In genomic region chr1:162689745-162690671, GRCh38 we compare ENCODE assay signal across 10 cellular contexts. TPM values are rescaled to one million over a fixed set of nuclear protein-coding genes. Genes with fewer than 3 reads are reported as not detected.
DNase-seq lines count a peak whose midpoint lies in the region; ATAC-seq and TF ChIP-seq lines count a peak whose summit lies in the region.
"Had no signal": no experiment of that assay in that cellular context is flagged by ENCODE, and none has a peak within 500 bp of the region (broad histone marks: within the 10 kb centered on the region; RNA-seq: fewer than 3 reads in every experiment).

No MANE protein-coding gene starts in this region.

- no peaks in the 10 kb centered on the region for H3K9me3 ChIP-seq in skeletal muscle satellite cell (replicated peaks; ENCODE audit: low read length)

- H3K4me2 ChIP-seq in skeletal muscle satellite cell (ENCODE audit: low read length) = peak overlapping the region; percentile 71

- H3K27me3 ChIP-seq in foreskin keratinocyte = no peaks in the 10 kb centered on the region
- H3K27me3 ChIP-seq in skeletal muscle satellite cell (ENCODE audit: control insufficient read depth, insufficient read depth, low read length) = no peaks in the 10 kb centered on the region

- peak; percentile 76 for DNase-seq in ELR (ENCODE audit: low read depth)
- DNase-seq in foreskin keratinocyte = no peak
- no peak for DNase-seq in activated CD4-positive, alpha-beta T cell treated with anti-CD3 and anti-CD28 coated beads for 4 hours
- no peak for DNase-seq in NCI-H1694 (lab: John Stamatoyannopoulos, UW)
- DNase-seq in occipital lobe (lab: John Stamatoyannopoulos, UW) = no peak
- DNase-seq: naive thymus-derived CD8-positive, alpha-beta T cell; NCI-H82 had no signal

- H3K27ac ChIP-seq in foreskin keratinocyte = peak overlapping the region; percentile 56

- peak; percentile 38 for ATAC-seq in SK-N-SH treated with all-trans-retinoic acid at 6 μM for 48 hours
- ATAC-seq in foreskin keratinocyte = peak; percentile 6
- ATAC-seq in GM18867 (IDR thresholded peaks at IDR 0.05; ENCODE audit: unreplicated experiment) = no peak
- ATAC-seq: naive thymus-derived CD8-positive, alpha-beta T cell had no signal

- no peaks in the 10 kb centered on the region for H3K36me3 ChIP-seq in skeletal muscle satellite cell (ENCODE audit: insufficient read depth, low read length)

- TF ChIP-seq CTCF in foreskin keratinocyte (conservative IDR thresholded peaks at IDR 0.05) = no peak

- H3K4me1 ChIP-seq in foreskin keratinocyte (peaks cover 13% of the 10 kb centered on the region), skeletal muscle satellite cell (ENCODE audit: control insufficient read depth, insufficient read depth, low read length) (peaks cover 56% of the 10 kb centered on the region)

- H3K4me3 ChIP-seq in skeletal muscle satellite cell (ENCODE audit: low read length) = peak overlapping the region; percentile 15

- H3K9ac ChIP-seq in skeletal muscle satellite cell (ENCODE audit: low read depth, low read length) = peak overlapping the region; percentile 64

TF ChIP-seq in SK-N-SH treated with all-trans-retinoic acid at 6 μM for 48 hours, 23 proteins besides CTCF, POLR2A, EP300 and RAD21:
- TF ChIP-seq ZNF8 (CRISPR knock-in tag; IDR thresholded peaks at IDR 0.05) (no peak), TOX (CRISPR knock-in tag; IDR thresholded peaks at IDR 0.05; ENCODE audit: borderline replicate concordance) (no peak), OSR1 (CRISPR knock-in tag; IDR thresholded peaks at IDR 0.05) (no peak), ZNF70 (CRISPR knock-in tag; IDR thresholded peaks at IDR 0.05) (no peak), GLIS3 (CRISPR knock-in tag; IDR thresholded peaks at IDR 0.05) (no peak), BACH2 (CRISPR knock-in tag; IDR thresholded peaks at IDR 0.05; ENCODE audit: borderline replicate concordance) (no peak), ZFP3 (CRISPR knock-in tag; IDR thresholded peaks at IDR 0.05) (no peak), ZNF565 (CRISPR knock-in tag; conservative IDR thresholded peaks at IDR 0.05; ENCODE audit: low read depth) (no peak), ARNTL (CRISPR knock-in tag; IDR thresholded peaks at IDR 0.05; ENCODE audit: borderline replicate concordance, low read depth) (no peak), CREB5 (CRISPR knock-in tag; IDR thresholded peaks at IDR 0.05; ENCODE audit: low read depth) (no peak), ZFP30 (CRISPR knock-in tag; IDR thresholded peaks at IDR 0.05) (no peak), TSHZ2 (CRISPR knock-in tag; IDR thresholded peaks at IDR 0.05) (no peak), ZC3H10 (CRISPR knock-in tag; IDR thresholded peaks at IDR 0.05) (no peak), RARB (CRISPR knock-in tag; IDR thresholded peaks at IDR 0.05) (no peak), ESRRG (CRISPR knock-in tag; IDR thresholded peaks at IDR 0.05) (no peak)
- TF ChIP-seq, protein P1, sequence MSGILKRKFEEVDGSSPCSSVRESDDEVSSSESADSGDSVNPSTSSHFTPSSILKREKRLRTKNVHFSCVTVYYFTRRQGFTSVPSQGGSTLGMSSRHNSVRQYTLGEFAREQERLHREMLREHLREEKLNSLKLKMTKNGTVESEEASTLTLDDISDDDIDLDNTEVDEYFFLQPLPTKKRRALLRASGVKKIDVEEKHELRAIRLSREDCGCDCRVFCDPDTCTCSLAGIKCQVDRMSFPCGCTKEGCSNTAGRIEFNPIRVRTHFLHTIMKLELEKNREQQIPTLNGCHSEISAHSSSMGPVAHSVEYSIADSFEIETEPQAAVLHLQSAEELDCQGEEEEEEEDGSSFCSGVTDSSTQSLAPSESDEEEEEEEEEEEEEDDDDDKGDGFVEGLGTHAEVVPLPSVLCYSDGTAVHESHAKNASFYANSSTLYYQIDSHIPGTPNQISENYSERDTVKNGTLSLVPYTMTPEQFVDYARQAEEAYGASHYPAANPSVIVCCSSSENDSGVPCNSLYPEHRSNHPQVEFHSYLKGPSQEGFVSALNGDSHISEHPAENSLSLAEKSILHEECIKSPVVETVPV (CRISPR knock-in tag; IDR thresholded peaks at IDR 0.05) = no peak
TF ChIP-seq in SK-N-SH treated with all-trans-retinoic acid at 6 μM for 48 hours: peak in this region for 0.

RNA-seq across cellular contexts. Expression of gene DDR2, which starts 57.7 kb away (rescaled TPM):
- total RNA-seq in foreskin keratinocyte = 0.18 and 0.41 TPM in 2 replicates
- 0.03 and 0.06 TPM in 2 replicates for polyA plus RNA-seq in foreskin keratinocyte
- total RNA-seq in skeletal muscle satellite cell (2012; rRNA removed) = 165 and 169 TPM in 2 replicates
- 7.5 TPM for total RNA-seq in occipital lobe
